1 cellular context compared by ENCODE assay signal in the genomic region with DNA sequence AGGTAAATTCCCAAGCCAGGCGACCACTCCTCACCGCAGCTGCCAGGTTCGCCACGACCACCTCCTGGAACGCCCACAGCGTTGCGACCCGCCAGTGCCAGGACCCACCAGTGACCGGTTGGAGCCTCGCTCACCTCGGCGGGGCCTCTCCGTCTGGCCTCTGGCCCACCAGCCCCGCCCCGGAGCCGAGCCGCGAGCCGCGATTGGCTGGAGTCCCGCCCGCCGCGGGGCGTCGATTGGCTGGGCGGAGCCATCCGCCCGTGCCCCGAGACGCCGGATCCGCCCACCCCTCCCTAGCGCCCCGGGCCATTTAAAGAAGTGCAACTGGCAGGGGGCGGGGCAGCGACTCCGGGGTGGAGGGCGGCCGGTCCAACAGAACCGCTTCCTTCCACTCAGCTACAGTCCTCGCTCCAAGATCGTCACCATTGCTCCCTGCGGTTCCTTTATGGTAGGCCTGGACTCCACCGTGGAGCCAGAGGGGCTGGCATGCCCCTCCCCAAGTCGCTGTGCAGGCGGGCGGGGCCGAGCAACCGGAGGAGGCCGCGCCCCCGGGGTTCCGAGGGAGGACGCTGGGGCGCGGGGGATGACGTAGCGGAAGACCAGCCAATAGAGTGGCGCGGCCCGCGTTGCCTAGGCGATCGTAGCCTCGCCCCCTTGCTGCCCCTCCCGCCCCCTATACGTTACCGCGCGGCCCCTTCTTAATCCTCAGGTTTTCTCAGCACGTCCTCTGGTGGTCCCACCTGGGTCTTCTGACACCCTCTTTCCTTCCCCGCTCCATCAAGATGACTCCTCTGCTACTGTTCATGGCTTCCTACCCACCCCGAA.
TF ChIP-seq lines count a peak whose summit lies in the region.

SERTAD3 (minus strand) TSS at position 155 of the 825 bp plus-strand sequence. CDS start 2,255 bp downstream, outside the sequence.

TF ChIP-seq in IMR-90, 13 proteins besides CTCF, POLR2A, EP300 and RAD21 (continued from another document):
- TF ChIP-seq BHLHE40 (IDR thresholded peaks at IDR 0.05; ENCODE audit: low read depth, low read length) (peak; percentile 85), RCOR1 (IDR thresholded peaks at IDR 0.05; ENCODE audit: insufficient replicate concordance, low read length) (no peak), CEBPB (IDR thresholded peaks at IDR 0.05; ENCODE audit: low read depth, low read length) (no peak), MXI1 (IDR thresholded peaks at IDR 0.05; ENCODE audit: borderline replicate concordance, low read depth, low read length) (peak; percentile 60; the same call in 1 of the 2 replicates), MAZ (IDR thresholded peaks at IDR 0.05; ENCODE audit: borderline replicate concordance, low read depth, low read length) (peak; percentile 88; the same call in 1 of the 2 replicates), MAFK (IDR thresholded peaks at IDR 0.05; ENCODE audit: low read depth, low read length) (no peak), FOS (IDR thresholded peaks at IDR 0.05; ENCODE audit: low read depth, low read length) (peak; percentile 6; the same call in 1 of the 2 replicates)
- TF ChIP-seq, protein P1, sequence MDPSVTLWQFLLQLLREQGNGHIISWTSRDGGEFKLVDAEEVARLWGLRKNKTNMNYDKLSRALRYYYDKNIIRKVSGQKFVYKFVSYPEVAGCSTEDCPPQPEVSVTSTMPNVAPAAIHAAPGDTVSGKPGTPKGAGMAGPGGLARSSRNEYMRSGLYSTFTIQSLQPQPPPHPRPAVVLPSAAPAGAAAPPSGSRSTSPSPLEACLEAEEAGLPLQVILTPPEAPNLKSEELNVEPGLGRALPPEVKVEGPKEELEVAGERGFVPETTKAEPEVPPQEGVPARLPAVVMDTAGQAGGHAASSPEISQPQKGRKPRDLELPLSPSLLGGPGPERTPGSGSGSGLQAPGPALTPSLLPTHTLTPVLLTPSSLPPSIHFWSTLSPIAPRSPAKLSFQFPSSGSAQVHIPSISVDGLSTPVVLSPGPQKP (IDR thresholded peaks at IDR 0.05; ENCODE audit: borderline replicate concordance, low read depth, low read length) = no peak
TF ChIP-seq in IMR-90: peak in this region for 5.
